ENCODE assay signal across 16 cellular contexts in genomic region chr16:63652091-63652490, GRCh38.
"Had no signal": no experiment of that assay in that cellular context is flagged by ENCODE, and none has a peak within 500 bp of the region (broad histone marks: within the 10 kb centered on the region; RNA-seq: fewer than 3 reads in every experiment).

No MANE protein-coding gene starts in this region.

- H3K27ac ChIP-seq: epithelial cell of prostate, gastroesophageal sphincter, parathyroid adenoma, transverse colon had no signal

- H3K4me3 Mint-ChIP-seq: activated CD4-positive, alpha-beta memory T cell treated with anti-CD3 and anti-CD28 coated beads, Interleukin-2, amount 10 ng/mL, durations not matched to agents 7 days and 5 days; activated naive CD8-positive, alpha-beta T cell treated with anti-CD3 and anti-CD28 coated beads, Interleukin-2, amount 10 ng/mL, durations not matched to agents 7 days and 5 days; activated T-cell treated with anti-CD3 and anti-CD28 coated beads, Interleukin-2, amount 50 U/mL, for 72 hours; dendritic cell treated with granulocyte-macrophage colony-stimulating factor and Interleukin-4, amounts not matched to agents 40 ng/mL and 50 ng/mL, for 4 days; effector memory CD8-positive, alpha-beta T cell; mesothelial cell of epicardium; stimulated activated effector memory CD8-positive, alpha-beta T cell treated with anti-CD3 and anti-CD28 coated beads, Interleukin-12 subunit alpha, Interleukin-12 subunit beta, amount 100 ng/mL, for 72 hours had no signal

- H3K4me1 ChIP-seq: gastroesophageal sphincter, parathyroid adenoma, transverse colon had no signal

- H3K4me3 ChIP-seq: gastroesophageal sphincter, transverse colon had no signal

- H3K4me1 Mint-ChIP-seq: activated CD4-positive, alpha-beta memory T cell treated with anti-CD3 and anti-CD28 coated beads, Interleukin-2, amount 10 ng/mL, durations not matched to agents 7 days and 5 days; activated naive CD8-positive, alpha-beta T cell treated with anti-CD3 and anti-CD28 coated beads, Interleukin-2, amount 10 ng/mL, durations not matched to agents 7 days and 5 days; mesothelial cell of epicardium; stimulated activated effector memory CD8-positive, alpha-beta T cell treated with anti-CD3 and anti-CD28 coated beads, Interleukin-12 subunit alpha, Interleukin-12 subunit beta, amount 100 ng/mL, for 72 hours had no signal

- H3K27me3 ChIP-seq: gastroesophageal sphincter, transverse colon had no signal

- H3K36me3 Mint-ChIP-seq: activated naive CD8-positive, alpha-beta T cell treated with anti-CD3 and anti-CD28 coated beads, Interleukin-2, amount 10 ng/mL, durations not matched to agents 7 days and 5 days; mesothelial cell of epicardium; stimulated activated effector memory CD8-positive, alpha-beta T cell treated with anti-CD3 and anti-CD28 coated beads, Interleukin-12 subunit alpha, Interleukin-12 subunit beta, amount 100 ng/mL, for 72 hours had no signal

- H3K36me3 ChIP-seq: gastroesophageal sphincter, transverse colon had no signal

- H3K9me3 Mint-ChIP-seq: dendritic cell treated with granulocyte-macrophage colony-stimulating factor and Interleukin-4, amounts not matched to agents 40 ng/mL and 50 ng/mL, for 4 days; mesothelial cell of epicardium had no signal

- DNase-seq: activated CD4-positive, alpha-beta memory T cell treated with anti-CD3 and anti-CD28 coated beads, Interleukin-2, amount 10 ng/mL, durations not matched to agents 7 days and 5 days; activated naive CD8-positive, alpha-beta T cell treated with anti-CD3 and anti-CD28 coated beads, Interleukin-2, amount 10 ng/mL, durations not matched to agents 7 days and 5 days; activated T-cell treated with anti-CD3 and anti-CD28 coated beads, Interleukin-2, amount 50 U/mL, for 72 hours; anterior cingulate cortex; cerebellar nuclear complex; effector memory CD8-positive, alpha-beta T cell; kidney glomerular epithelial cell; right cardiac atrium; T-helper 9 cell; transverse colon had no signal

- H3K9me3 ChIP-seq: gastroesophageal sphincter, transverse colon had no signal

- H3K27me3 Mint-ChIP-seq: activated CD4-positive, alpha-beta memory T cell treated with anti-CD3 and anti-CD28 coated beads, Interleukin-2, amount 10 ng/mL, durations not matched to agents 7 days and 5 days; activated naive CD8-positive, alpha-beta T cell treated with anti-CD3 and anti-CD28 coated beads, Interleukin-2, amount 10 ng/mL, durations not matched to agents 7 days and 5 days; dendritic cell treated with granulocyte-macrophage colony-stimulating factor and Interleukin-4, amounts not matched to agents 40 ng/mL and 50 ng/mL, for 4 days; effector memory CD8-positive, alpha-beta T cell had no signal

- H3K27ac Mint-ChIP-seq: activated CD4-positive, alpha-beta memory T cell treated with anti-CD3 and anti-CD28 coated beads, Interleukin-2, amount 10 ng/mL, durations not matched to agents 7 days and 5 days; activated naive CD8-positive, alpha-beta T cell treated with anti-CD3 and anti-CD28 coated beads, Interleukin-2, amount 10 ng/mL, durations not matched to agents 7 days and 5 days; activated T-cell treated with anti-CD3 and anti-CD28 coated beads, Interleukin-2, amount 50 U/mL, for 72 hours; dendritic cell treated with granulocyte-macrophage colony-stimulating factor and Interleukin-4, amounts not matched to agents 40 ng/mL and 50 ng/mL, for 4 days; effector memory CD8-positive, alpha-beta T cell; mesothelial cell of epicardium; stimulated activated effector memory CD8-positive, alpha-beta T cell treated with anti-CD3 and anti-CD28 coated beads, Interleukin-12 subunit alpha, Interleukin-12 subunit beta, amount 100 ng/mL, for 72 hours had no signal
